Comparison of ENCODE assay signal across 1 cellular context in genomic region chr2:145546091-145546490, GRCh38.
TF ChIP-seq lines count a peak whose summit lies in the region.

No MANE protein-coding gene starts in this region.

TF ChIP-seq in GM23338, 12 proteins besides CTCF, POLR2A, EP300 and RAD21 (continued from another document):
- TF ChIP-seq REST (IDR thresholded peaks at IDR 0.05; ENCODE audit: unreplicated experiment) (no peak), POLR2AphosphoS5 (IDR thresholded peaks at IDR 0.05; ENCODE audit: low read depth) (no peak), NANOG (IDR thresholded peaks at IDR 0.05; ENCODE audit: borderline replicate concordance) (no peak), EZH2 (IDR thresholded peaks at IDR 0.05; ENCODE audit: low read depth, unreplicated experiment) (no peak), ZNF331 (CRISPR knock-in tag; IDR thresholded peaks at IDR 0.05; ENCODE audit: low read depth) (no peak), EZH2phosphoT487 (IDR thresholded peaks at IDR 0.05; ENCODE audit: unreplicated experiment) (no peak)
